ENCODE assay signal across 12 cellular contexts in the genomic region with DNA sequence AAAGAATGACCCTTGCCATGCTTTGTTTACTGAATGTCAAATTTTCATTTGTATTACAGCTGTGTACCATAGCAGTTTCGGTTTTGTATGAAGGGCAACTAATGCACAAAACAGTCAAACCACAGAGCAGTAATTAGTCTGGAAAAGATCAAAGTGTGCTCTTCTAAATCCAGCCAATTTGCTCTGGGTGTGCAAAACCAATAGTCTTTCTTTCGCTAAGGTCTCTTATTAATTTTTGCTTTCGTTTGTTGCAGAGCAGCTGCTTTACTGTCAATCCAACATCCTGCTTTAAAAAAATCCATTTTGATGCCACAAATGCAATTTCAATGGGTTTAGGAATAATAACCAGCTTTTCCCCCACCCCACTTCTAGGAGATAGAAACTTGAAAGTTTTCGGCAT.
DNase-seq lines count a peak whose midpoint lies in the region; ATAC-seq and TF ChIP-seq lines count a peak whose summit lies in the region.
"Had no signal": no experiment of that assay in that cellular context is flagged by ENCODE, and none has a peak within 500 bp of the region (broad histone marks: within the 10 kb centered on the region; RNA-seq: fewer than 3 reads in every experiment).

No MANE protein-coding gene starts in this region.

- POLR2A ChIA-PET in AG04450 (lab: Yijun Ruan, JAX): no interaction called here

- H4K91ac ChIP-seq in trophoblast cell (ENCODE audit: low read depth, low read length): no peak overlapping the region

- no peak overlapping the region for H2AFZ ChIP-seq in trophoblast cell (ENCODE audit: insufficient read depth, low read length, poor library complexity)

- no CpG with 5 or more reads among the region's 4 CpGs for WGBS in trophoblast cell (ENCODE audit: extremely low coverage, insufficient coverage, insufficient read length)
- WGBS in heart right ventricle, 2 donors: 55 to 62% methylated on average over 4 of the region's 4 CpGs

- H2AK5ac ChIP-seq in trophoblast cell (ENCODE audit: low read length): no peak overlapping the region

- no peak overlapping the region for H4K8ac ChIP-seq in trophoblast cell (ENCODE audit: low read depth, low read length)

- H3K36me3 ChIP-seq in trophoblast cell (ENCODE audit: control insufficient read depth in 1 of 2, insufficient read depth in 2 of 2, low read length in 2 of 2) (no peaks in the 10 kb centered on the region), heart right ventricle (no peaks in the 10 kb centered on the region)
- H3K36me3 ChIP-seq: prostate gland had no signal

- no peaks in the 10 kb centered on the region for H3K27me3 Mint-ChIP-seq in T-helper 17 cell
- H3K27me3 Mint-ChIP-seq: activated T-cell treated with anti-CD3 and anti-CD28 coated beads, Interleukin-2, amount 50 U/mL, for 24 hours had no signal

- no peaks in the 10 kb centered on the region for H3K36me3 Mint-ChIP-seq in T-helper 17 cell (ENCODE audit: low read depth)

- H2BK12ac ChIP-seq in trophoblast cell (ENCODE audit: low read length): no peak overlapping the region

- H3K27ac Mint-ChIP-seq in T-helper 17 cell: no peak overlapping the region
- H3K27ac Mint-ChIP-seq: activated T-cell treated with anti-CD3 and anti-CD28 coated beads, Interleukin-2, amount 50 U/mL, for 24 hours had no signal

- no peak overlapping the region for H3K18ac ChIP-seq in trophoblast cell (ENCODE audit: low read length)

- ATAC-seq in GM18870 (IDR thresholded peaks at IDR 0.05; ENCODE audit: unreplicated experiment) (peak; percentile 79), HG03097 (IDR thresholded peaks at IDR 0.05; ENCODE audit: low FRiP score, unreplicated experiment) (peak; percentile 55), T-helper 17 cell (no peak), heart right ventricle (no peak), HG03460 (IDR thresholded peaks at IDR 0.05; ENCODE audit: unreplicated experiment) (no peak)

- intact Hi-C loops in heart right ventricle (cut with DNase I): no loop called here

- no peaks in the 10 kb centered on the region for H3K79me1 ChIP-seq in trophoblast cell (ENCODE audit: low read length)

- DNase-seq in AG04450 (ENCODE audit: low read depth, low spot score) (no peak), T-helper 17 cell (no peak), trophoblast cell (no peak), GOT3 (lab: John Stamatoyannopoulos, UW) (no peak), heart right ventricle (no peak)
- DNase-seq: activated T-cell treated with anti-CD3 and anti-CD28 coated beads, Interleukin-2, amount 50 U/mL, for 24 hours; DMS 273 treated with DMSO at 0.1 percent for 48 hours; SHP77 had no signal

- H2BK5ac ChIP-seq in trophoblast cell (ENCODE audit: low read depth, low read length, poor library complexity): no peak overlapping the region

- H3K4ac ChIP-seq in trophoblast cell (ENCODE audit: low read depth, low read length): no peak overlapping the region

- TF ChIP-seq CTCF in AG04450 (IDR thresholded peaks at IDR 0.05; ENCODE audit: low read depth, low read length) (no peak), heart right ventricle (IDR thresholded peaks at IDR 0.05) (no peak)

- H3K4me1 ChIP-seq in trophoblast cell (ENCODE audit: control insufficient read depth in 1 of 2, insufficient read depth in 2 of 2, low read length in 2 of 2): no peaks in the 10 kb centered on the region
- no peaks in the 10 kb centered on the region for H3K4me1 ChIP-seq in heart right ventricle
- H3K4me1 ChIP-seq: prostate gland had no signal

- no peak overlapping the region for H4K12ac ChIP-seq in trophoblast cell (ENCODE audit: low read depth, low read length)

- no peak overlapping the region for H3K9ac ChIP-seq in trophoblast cell (ENCODE audit: low read length)

- peak overlapping the region; percentile 25 for H3K4me3 ChIP-seq in AG04450 (ENCODE audit: low read depth, low read length)
- H3K4me3 ChIP-seq in trophoblast cell (ENCODE audit: low read depth, low read length): no peak overlapping the region
- no peak overlapping the region for H3K4me3 ChIP-seq in heart right ventricle
- H3K4me3 ChIP-seq: prostate gland had no signal

- H3K9me3 ChIP-seq in AG04450 (ENCODE audit: control insufficient read depth, insufficient read depth, low read length) (no peaks in the 10 kb centered on the region), T-helper 17 cell (ENCODE audit: control insufficient read depth, low read length, poor library complexity, severe bottlenecking) (peaks cover 3% of the 10 kb centered on the region), trophoblast cell (ENCODE audit: insufficient read depth, low read depth, low read length) (no peaks in the 10 kb centered on the region), heart right ventricle (no peaks in the 10 kb centered on the region)
- H3K9me3 ChIP-seq: prostate gland had no signal

- H3K14ac ChIP-seq in trophoblast cell (ENCODE audit: low read length): no peak overlapping the region

- H3K27ac ChIP-seq in AG04450 (ENCODE audit: low read depth, low read length) (no peak overlapping the region), trophoblast cell (ENCODE audit: low read depth, low read length) (no peak overlapping the region), heart right ventricle (no peak overlapping the region)
- H3K27ac ChIP-seq: prostate gland had no signal

- H3K4me1 Mint-ChIP-seq in T-helper 17 cell: peaks cover 4% of the 10 kb centered on the region

- no peak overlapping the region for H2BK120ac ChIP-seq in trophoblast cell (ENCODE audit: insufficient read depth, low read length, poor library complexity)

- no peak overlapping the region for H3K4me2 ChIP-seq in trophoblast cell (ENCODE audit: low read length)

- H3K79me2 ChIP-seq in trophoblast cell (ENCODE audit: control insufficient read depth, insufficient read depth, low read length, poor library complexity): no peaks in the 10 kb centered on the region

- H3K27me3 ChIP-seq in AG04450 (ENCODE audit: control insufficient read depth, insufficient read depth, low read length) (no peaks in the 10 kb centered on the region), trophoblast cell (ENCODE audit: insufficient read depth, low read length) (no peaks in the 10 kb centered on the region), heart right ventricle (peaks cover 0 to 27% (median 1%) of the 10 kb centered on the region in 7 donors)

- CTCF ChIA-PET in AG04450 (lab: Charles Lee): interaction anchor here (0.6 kb wide), 1 partner anchor 93 kb away, joined by 8 read pairs; no protein-coding TSS in a partner anchor

- peak overlapping the region; percentile 7 for H3K4me3 Mint-ChIP-seq in T-helper 17 cell
- H3K4me3 Mint-ChIP-seq: activated T-cell treated with anti-CD3 and anti-CD28 coated beads, Interleukin-2, amount 50 U/mL, for 24 hours had no signal

- no peak overlapping the region for H3K23ac ChIP-seq in trophoblast cell (ENCODE audit: low read length)

Comparison
In these comparisons a context has a peak if more than half of its experiments do, and no peak if none do; other contexts are left out.
1. ATAC-seq: peak in GM18870 (single experiment) and HG03097 (single experiment); none in T-helper 17 cell (single experiment), heart right ventricle (0 of 8) and HG03460 (single experiment).